ENCODE assay signal across 26 cellular contexts in genomic region chr2:70397186-70397585, GRCh38.
"Had no signal": no experiment of that assay in that cellular context is flagged by ENCODE, and none has a peak within 500 bp of the region (broad histone marks: within the 10 kb centered on the region; RNA-seq: fewer than 3 reads in every experiment).

No MANE protein-coding gene starts in this region.

- DNase-seq: kidney; left colon; left lung; midbrain; mucosa of descending colon; naive thymus-derived CD4-positive, alpha-beta T cell; ovary; retina; right cardiac atrium; stimulated activated CD4-positive, alpha-beta T cell treated with anti-CD3 and anti-CD28 coated beads, Interleukin-12 subunit alpha, Interleukin-12 subunit beta, amount 100 ng/mL, for 4 hours; stimulated activated CD4-positive, alpha-beta T cell treated with anti-CD3 and anti-CD28 coated beads, Interleukin-15, amount 100 ng/mL, for 24 hours; stimulated activated CD4-positive, alpha-beta T cell treated with anti-CD3 and anti-CD28 coated beads, Interleukin-2, amount 100 ng/mL, for 24 hours; stimulated activated CD4-positive, alpha-beta T cell treated with anti-CD3 and anti-CD28 coated beads, Interleukin-4, amount 100 ng/mL, for 1 hour; stimulated activated naive B cell treated with anti-CD40 and anti-IgM and Interleukin-4, amounts not matched to agents 10 μg/mL and 1 μg/mL and 100 μg/mL, for 72 hours; stimulated activated naive CD8-positive, alpha-beta T cell treated with anti-CD3 and anti-CD28 coated beads, Interleukin-15, Interleukin-2, amounts not matched to agents 100 U/mL and 50 U/mL, for 24 hours; stomach; testis; thyroid gland; transverse colon; upper lobe of left lung had no signal

- H3K36me3 Mint-ChIP-seq: naive thymus-derived CD4-positive, alpha-beta T cell; natural killer cell treated with Interleukin-12 subunit alpha and Interleukin-12 subunit beta and Interleukin-15 and Interleukin-18, amount 100 ng/mL, for 72 hours; stimulated activated naive B cell treated with anti-CD40 and anti-IgM and Interleukin-4, amounts not matched to agents 10 μg/mL and 1 μg/mL and 100 μg/mL, for 72 hours had no signal

- ATAC-seq: left colon; left lung; mucosa of descending colon; naive thymus-derived CD4-positive, alpha-beta T cell; natural killer cell treated with Interleukin-12 subunit alpha and Interleukin-12 subunit beta and Interleukin-15 and Interleukin-18, amount 100 ng/mL, for 72 hours; right cardiac atrium; sciatic nerve; stimulated activated naive B cell treated with anti-CD40 and anti-IgM and Interleukin-4, amounts not matched to agents 10 μg/mL and 1 μg/mL and 100 μg/mL, for 72 hours; stimulated activated naive CD8-positive, alpha-beta T cell treated with anti-CD3 and anti-CD28 coated beads, Interleukin-15, Interleukin-2, amounts not matched to agents 100 U/mL and 50 U/mL, for 24 hours had no signal

- H3K27me3 ChIP-seq: ovary, testis, thyroid gland, transverse colon, upper lobe of left lung, vagina had no signal

- H3K4me1 Mint-ChIP-seq: stimulated activated naive B cell treated with anti-CD40 and anti-IgM and Interleukin-4, amounts not matched to agents 10 μg/mL and 1 μg/mL and 100 μg/mL, for 72 hours had no signal

- FAIRE-seq: kidney had no signal

- H3K27ac ChIP-seq: left lung, ovary, skin epidermis, stomach, testis, thyroid gland, transverse colon, upper lobe of left lung, vagina had no signal

- H3K4me3 Mint-ChIP-seq: naive thymus-derived CD4-positive, alpha-beta T cell; natural killer cell treated with Interleukin-12 subunit alpha and Interleukin-12 subunit beta and Interleukin-15 and Interleukin-18, amount 100 ng/mL, for 72 hours; stimulated activated naive B cell treated with anti-CD40 and anti-IgM and Interleukin-4, amounts not matched to agents 10 μg/mL and 1 μg/mL and 100 μg/mL, for 72 hours had no signal

- H3K4me1 ChIP-seq: left lung, stomach, testis, thyroid gland, transverse colon, upper lobe of left lung, vagina had no signal

- H3K4me3 ChIP-seq: left lung, lung, mucosa of descending colon, ovary, skin epidermis, stomach, testis, thyroid gland, transverse colon, upper lobe of left lung, vagina had no signal

- H3K36me3 ChIP-seq: left lung, ovary, stomach, thyroid gland, transverse colon, upper lobe of left lung, vagina had no signal

- H3K9me3 ChIP-seq: left lung, mucosa of descending colon, ovary, testis, thyroid gland, transverse colon, upper lobe of left lung, vagina had no signal

- H3K27ac Mint-ChIP-seq: natural killer cell treated with Interleukin-12 subunit alpha and Interleukin-12 subunit beta and Interleukin-15 and Interleukin-18, amount 100 ng/mL, for 72 hours; progenitor cell of endocrine pancreas; stimulated activated naive B cell treated with anti-CD40 and anti-IgM and Interleukin-4, amounts not matched to agents 10 μg/mL and 1 μg/mL and 100 μg/mL, for 72 hours had no signal

- H3K9me3 Mint-ChIP-seq: natural killer cell treated with Interleukin-12 subunit alpha and Interleukin-12 subunit beta and Interleukin-15 and Interleukin-18, amount 100 ng/mL, for 72 hours; stimulated activated naive B cell treated with anti-CD40 and anti-IgM and Interleukin-4, amounts not matched to agents 10 μg/mL and 1 μg/mL and 100 μg/mL, for 72 hours had no signal
